Comparison of ENCODE assay signal across 1 cellular context in genomic region chr7:25968205-25968993, GRCh38.
TF ChIP-seq lines count a peak whose summit lies in the region.

No MANE protein-coding gene starts in this region.

TF ChIP-seq in GM12878, 131 proteins besides CTCF, POLR2A, EP300 and RAD21 (continued from another document and continues in another):
- no peak for TF ChIP-seq REST (IDR thresholded peaks at IDR 0.05; ENCODE audit: low read depth, low read length)
- no peak for TF ChIP-seq ZBTB4 (CRISPR knock-in tag; IDR thresholded peaks at IDR 0.05)
- peak; percentile 98 for TF ChIP-seq E2F8 (IDR thresholded peaks at IDR 0.05; ENCODE audit: low read depth, partially characterized antibody)
- TF ChIP-seq TAF1 (IDR thresholded peaks at IDR 0.05; ENCODE audit: borderline replicate concordance, low read depth, low read length), result peak; percentile 14; the same call in 1 of the 2 replicates
- TF ChIP-seq SMARCA5 (IDR thresholded peaks at IDR 0.05), result peak; percentile 99
- TF ChIP-seq MEF2A (IDR thresholded peaks at IDR 0.05; ENCODE audit: insufficient read depth, low read depth, low read length), result peak; percentile 95
- TF ChIP-seq JUND (IDR thresholded peaks at IDR 0.05; ENCODE audit: low read depth, low read length), result peak; percentile 90
- TF ChIP-seq NBN (IDR thresholded peaks at IDR 0.05), result peak; percentile 95
- TF ChIP-seq LARP7 (IDR thresholded peaks at IDR 0.05), result peak; percentile 33
- TF ChIP-seq HSF1 (IDR thresholded peaks at IDR 0.05; ENCODE audit: low read depth, low read length), result no peak; the same call in 1 of the 2 replicates
- no peak for TF ChIP-seq E4F1 (IDR thresholded peaks at IDR 0.05; ENCODE audit: borderline replicate concordance, partially characterized antibody)
- TF ChIP-seq PKNOX1 (IDR thresholded peaks at IDR 0.05), result peak; percentile 97
- peak; percentile 87 for TF ChIP-seq PBX3 (IDR thresholded peaks at IDR 0.05; ENCODE audit: insufficient replicate concordance, low read depth, low read length)
- peak; percentile 81; the same call in 1 of the 2 replicates for TF ChIP-seq MTA3 (IDR thresholded peaks at IDR 0.05; ENCODE audit: borderline replicate concordance, low read length)
- TF ChIP-seq MLLT1 (IDR thresholded peaks at IDR 0.05), result peak; percentile 90
- no peak; the same call in 1 of the 2 replicates for TF ChIP-seq ATF3 (IDR thresholded peaks at IDR 0.05; ENCODE audit: borderline replicate concordance, extremely low read depth, low read depth, low read length)
- TF ChIP-seq RUNX3 (IDR thresholded peaks at IDR 0.05; ENCODE audit: low read length), result peak; percentile 92
- TF ChIP-seq SRF (IDR thresholded peaks at IDR 0.05; ENCODE audit: low read depth in 2 of 2, low read length in 2 of 2), result no peak; a peak in 1 of 4 replicates
- TF ChIP-seq BCLAF1 (IDR thresholded peaks at IDR 0.05), result no peak
- peak; percentile 99 for TF ChIP-seq IRF4 (IDR thresholded peaks at IDR 0.05; ENCODE audit: low read depth, low read length)
- TF ChIP-seq EZH2 (IDR thresholded peaks at IDR 0.05; ENCODE audit: borderline replicate concordance, control insufficient read depth, low read depth, low read length), result no peak
- peak; percentile 70 for TF ChIP-seq NR2F1 (conservative IDR thresholded peaks at IDR 0.05)
- TF ChIP-seq DPF2 (IDR thresholded peaks at IDR 0.05), result peak; percentile 100
- no peak for TF ChIP-seq ZNF622 (IDR thresholded peaks at IDR 0.05)
- TF ChIP-seq IKZF2 (IDR thresholded peaks at IDR 0.05), result peak; percentile 82 to 91
- TF ChIP-seq ZNF24 (IDR thresholded peaks at IDR 0.05), result peak; percentile 78
- TF ChIP-seq RAD51 (IDR thresholded peaks at IDR 0.05), result peak; percentile 96
- TF ChIP-seq RFX5 (IDR thresholded peaks at IDR 0.05; ENCODE audit: low read depth, low read length), result no peak
- TF ChIP-seq NR2C2 (IDR thresholded peaks at IDR 0.05; ENCODE audit: borderline replicate concordance, control insufficient read depth, insufficient read length, low read depth), result no peak
- TF ChIP-seq NFYA (IDR thresholded peaks at IDR 0.05; ENCODE audit: borderline replicate concordance, low read depth, low read length), result no peak
- peak; percentile 98 for TF ChIP-seq TCF12 (IDR thresholded peaks at IDR 0.05; ENCODE audit: low read depth, low read length)
- peak; percentile 94 for TF ChIP-seq ATF2 (IDR thresholded peaks at IDR 0.05; ENCODE audit: low read length)
- TF ChIP-seq TCF7 (IDR thresholded peaks at IDR 0.05; ENCODE audit: borderline replicate concordance), result peak; percentile 71; the same call in 1 of the 2 replicates
- TF ChIP-seq CREB1 (IDR thresholded peaks at IDR 0.05; ENCODE audit: low read depth), result peak; percentile 87
